Comparison of ENCODE assay signal across 9 cellular contexts in genomic region chr3:37163262-37164020, GRCh38. TPM values are rescaled to one million over a fixed set of nuclear protein-coding genes. Genes with fewer than 3 reads are reported as not detected.
A peak's percentile ranks its signal among the peaks of the same experiment; 100 is the strongest.
DNase-seq lines count a peak whose midpoint lies in the region; ATAC-seq and TF ChIP-seq lines count a peak whose summit lies in the region.
"Had no signal": no experiment of that assay in that cellular context is flagged by ENCODE, and none has a peak within 500 bp of the region (broad histone marks: within the 10 kb centered on the region; RNA-seq: fewer than 3 reads in every experiment).

No MANE protein-coding gene starts in this region.

- peak; percentile 2 for TF ChIP-seq CTCF in astrocyte of the spinal cord (IDR thresholded peaks at IDR 0.05; ENCODE audit: low read depth, low read length)
- no peak for TF ChIP-seq CTCF in smooth muscle cell (IDR thresholded peaks at IDR 0.05; ENCODE audit: borderline replicate concordance, insufficient read depth, poor library complexity, severe bottlenecking)
- no peak for TF ChIP-seq CTCF in heart right ventricle (IDR thresholded peaks at IDR 0.05)

- H3F3A ChIP-seq in smooth muscle cell (ENCODE audit: low read depth) = peaks cover 27% of the 10 kb centered on the region

- H3K27me3 ChIP-seq in smooth muscle cell (ENCODE audit: low read depth) (no peaks in the 10 kb centered on the region), heart right ventricle (no peaks in the 10 kb centered on the region)

- no peaks in the 10 kb centered on the region for H3K9me3 Mint-ChIP-seq in activated CD4-positive, alpha-beta T cell treated with anti-CD3 and anti-CD28 coated beads for 36 hours (ENCODE audit: low read depth)

- H3K4me2 ChIP-seq in smooth muscle cell = peak overlapping the region; percentile 50
- H3K4me2 ChIP-seq: A549 had no signal

- no peak overlapping the region for H2AFZ ChIP-seq in smooth muscle cell (ENCODE audit: low read depth)

- peak overlapping the region; percentile 82 for H3K27ac Mint-ChIP-seq in activated CD4-positive, alpha-beta T cell treated with anti-CD3 and anti-CD28 coated beads for 36 hours

- H3K27me3 Mint-ChIP-seq in activated CD4-positive, alpha-beta T cell treated with anti-CD3 and anti-CD28 coated beads for 36 hours = no peaks in the 10 kb centered on the region

- H3K27ac ChIP-seq in smooth muscle cell (ENCODE audit: low read depth) (peak overlapping the region; percentile 85), heart right ventricle (peak overlapping the region in 2 of 10 donors; percentile 4 to 42)
- H3K27ac ChIP-seq: A549 had no signal

- H4K20me1 ChIP-seq in smooth muscle cell (ENCODE audit: low read depth) = no peaks in the 10 kb centered on the region

- H3K4me1 ChIP-seq in smooth muscle cell (ENCODE audit: low read depth) = peaks cover 7% of the 10 kb centered on the region
- peaks cover 4 to 24% (median 8%) of the 10 kb centered on the region in 9 donors for H3K4me1 ChIP-seq in heart right ventricle

- in situ Hi-C loops in astrocyte of the spinal cord (cut with HindIII; ENCODE audit: low sequenced_read_pairs) = no loop called here

- CTCF ChIA-PET in activated CD4-positive, alpha-beta T cell treated with anti-CD3 and anti-CD28 coated beads for 36 hours (lab: Charles Lee) = interaction anchor here (0.5 to 1.8 kb wide), 4 partner anchors 11 to 205 kb away, joined by 3 to 7 read pairs (median 4); partner anchors contain the start of gene LRRFIP2

- H3K9me3 ChIP-seq in smooth muscle cell (replicated peaks; ENCODE audit: low read depth) (no peaks in the 10 kb centered on the region), heart right ventricle (no peaks in the 10 kb centered on the region)
- H3K9me3 ChIP-seq: A549 had no signal

- H3K36me3 ChIP-seq in smooth muscle cell (ENCODE audit: low read depth) (no peaks in the 10 kb centered on the region), heart right ventricle (peaks cover 0 to 45% (median 6%) of the 10 kb centered on the region in 9 donors)

- DNase-seq in activated CD4-positive, alpha-beta T cell treated with anti-CD3 and anti-CD28 coated beads for 36 hours = peak; percentile 69
- no peak for DNase-seq in activated CD4-positive, alpha-beta T cell treated with anti-CD3 and anti-CD28 coated beads for 4 hours
- DNase-seq in astrocyte of the spinal cord (ENCODE audit: low read depth, low spot score) (peak; percentile 91), smooth muscle cell (lab: John Stamatoyannopoulos, UW; ENCODE audit: unreplicated experiment) (no peak), iPS-NIHi11 (ENCODE audit: low spot score) (no peak), amniotic stem cell (lab: John Stamatoyannopoulos, UW) (no peak), heart right ventricle (no peak)

- POLR2A ChIA-PET in activated CD4-positive, alpha-beta T cell treated with anti-CD3 and anti-CD28 coated beads for 36 hours (lab: Charles Lee) = interaction anchor here (0.6 kb wide), 1 partner anchor 627 kb away, joined by 3 read pairs; no protein-coding TSS in a partner anchor

- peak overlapping the region; percentile 4 for H3K9ac ChIP-seq in smooth muscle cell (ENCODE audit: low read depth)

- peaks cover 61% of the 10 kb centered on the region for H3K79me2 ChIP-seq in smooth muscle cell (ENCODE audit: low read depth)

- H3K4me1 Mint-ChIP-seq in activated CD4-positive, alpha-beta T cell treated with anti-CD3 and anti-CD28 coated beads for 36 hours = peaks cover 32% of the 10 kb centered on the region

- intact Hi-C loops in activated CD4-positive, alpha-beta T cell treated with anti-CD3 and anti-CD28 coated beads for 36 hours (cut with DNase I, micrococcal nuclease) = loop anchor here (1.0 to 5.0 kb wide), 3 partner anchors 11 to 49 kb away; partner anchors contain the start of gene LRRFIP2 (in 2 of the 2)
- intact Hi-C loops in heart right ventricle (cut with DNase I) = no loop called here

- no peak overlapping the region for H3K4me3 Mint-ChIP-seq in activated CD4-positive, alpha-beta T cell treated with anti-CD3 and anti-CD28 coated beads for 36 hours

- H3K36me3 Mint-ChIP-seq in activated CD4-positive, alpha-beta T cell treated with anti-CD3 and anti-CD28 coated beads for 36 hours (ENCODE audit: low read depth) = peaks cover 9% of the 10 kb centered on the region

- H3K4me3 ChIP-seq in astrocyte of the spinal cord (ENCODE audit: low read depth, low read length) (no peak overlapping the region), smooth muscle cell (no peak overlapping the region), heart right ventricle (no peak overlapping the region)
- H3K4me3 ChIP-seq: A549 had no signal

- ATAC-seq in activated CD4-positive, alpha-beta T cell treated with anti-CD3 and anti-CD28 coated beads for 36 hours = peak; percentile 77
- ATAC-seq in HG03378 (IDR thresholded peaks at IDR 0.05; ENCODE audit: unreplicated experiment) (peak; percentile 69), heart right ventricle (no peak)

- WGBS in smooth muscle cell (ENCODE audit: low lambda C conversion rate) = 17% methylated on average over 3 of the region's 3 CpGs
- 68 to 77% methylated on average over 3 of the region's 3 CpGs for WGBS in heart right ventricle, 2 donors

RNA-seq across cellular contexts. Expression of gene LRRFIP2, which starts 10.9 kb away (rescaled TPM):
- total RNA-seq in activated CD4-positive, alpha-beta T cell treated with anti-CD3 and anti-CD28 coated beads for 36 hours = 10 to 100 TPM; 20.6 to 25.1 TPM
- total RNA-seq in smooth muscle cell = 34.6 and 44.2 TPM in 2 replicates
- polyA plus RNA-seq in smooth muscle cell = 25.6 and 36.0 TPM in 2 replicates
- total RNA-seq in heart right ventricle = 100 to 1,000 TPM; 105 to 199 (median 127) TPM
- polyA plus RNA-seq in heart right ventricle = 100 to 1,000 TPM in 1 of 2 donors, 10 to 100 TPM in 1; 63.2 to 129 TPM

Comparison
In these comparisons a context has a peak if more than half of its experiments do, and no peak if none do; other contexts are left out.
1. DNase-seq: peak in activated CD4-positive, alpha-beta T cell treated with anti-CD3 and anti-CD28 coated beads for 36 hours (single experiment) and astrocyte of the spinal cord (single experiment); none in activated CD4-positive, alpha-beta T cell treated with anti-CD3 and anti-CD28 coated beads for 4 hours (0 of 2), smooth muscle cell (single experiment), iPS-NIHi11 (single experiment), amniotic stem cell (single experiment) and heart right ventricle (0 of 2).
2. ATAC-seq: peak in activated CD4-positive, alpha-beta T cell treated with anti-CD3 and anti-CD28 coated beads for 36 hours (single experiment) and HG03378 (single experiment); none in heart right ventricle (0 of 8).
3. intact Hi-C loops: an anchor here in activated CD4-positive, alpha-beta T cell treated with anti-CD3 and anti-CD28 coated beads for 36 hours (1.0 to 5.0 kb wide); none called in heart right ventricle.